In the genomic region with DNA sequence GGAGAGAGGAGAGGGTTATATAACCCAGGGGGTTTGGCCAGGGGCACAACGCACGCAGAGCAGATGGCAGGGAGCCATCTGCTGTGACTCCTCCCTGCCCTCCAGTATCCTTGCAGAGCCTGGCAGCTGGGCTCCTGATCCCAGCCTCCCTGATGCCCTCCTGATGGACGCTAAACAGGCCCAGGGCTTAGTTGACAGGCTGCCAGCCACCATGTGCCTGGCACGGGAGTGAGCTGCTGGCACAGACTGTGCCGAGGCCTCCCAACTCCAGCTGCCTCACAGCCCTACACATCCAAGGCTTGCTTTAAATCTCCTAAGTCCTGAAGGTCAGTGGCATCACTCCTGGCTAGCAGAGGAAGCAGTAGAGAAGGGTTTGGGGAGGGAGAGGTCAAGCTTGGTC, we compare ENCODE assay signal across 8 cellular contexts. TPM values are rescaled to one million over a fixed set of nuclear protein-coding genes. Genes with fewer than 3 reads are reported as not detected.
DNase-seq lines count a peak whose midpoint lies in the region; ATAC-seq, FAIRE-seq and TF ChIP-seq lines count a peak whose summit lies in the region.

No MANE protein-coding gene starts in this region.

- intact Hi-C loops in pancreas (cut with DNase I): no loop called here

- H3K4me2 ChIP-seq in GM23248 (ENCODE audit: unreplicated experiment): peak overlapping the region; percentile 69

- no peaks in the 10 kb centered on the region for H3K9me3 ChIP-seq in GM23248 (ENCODE audit: low read depth)
- H3K9me3 ChIP-seq in RWPE2 (ENCODE audit: severe bottlenecking): no peaks in the 10 kb centered on the region
- no peaks in the 10 kb centered on the region for H3K9me3 ChIP-seq in pancreas

- H3K27me3 ChIP-seq in GM23248 (replicated peaks; ENCODE audit: insufficient read depth) (no peaks in the 10 kb centered on the region), RWPE2 (ENCODE audit: insufficient read depth, poor library complexity, severe bottlenecking) (no peaks in the 10 kb centered on the region), pancreas (no peaks in the 10 kb centered on the region)

- peak; percentile 40 for DNase-seq in GM23248
- DNase-seq in RWPE2 (ENCODE audit: low spot score): peak; percentile 28
- no peak for DNase-seq in fibroblast of the aortic adventitia (ENCODE audit: low read depth)
- DNase-seq in pancreas: peak in 4 of 6 donors; percentile 73 to 90 (median 80)
- no peak for DNase-seq in activated CD4-positive, alpha-beta T cell treated with anti-CD3 and anti-CD28 coated beads, Interleukin-2, amount 50 U/mL, for 1 hour
- DNase-seq in NCI-H187 treated with DMSO at 0.1 percent for 48 hours (lab: John Stamatoyannopoulos, UW): no peak

- no peaks in the 10 kb centered on the region for H4K20me1 ChIP-seq in GM23248 (ENCODE audit: insufficient read depth)

- in situ Hi-C loops in GM23248 (cut with MboI): no loop called here

- no peaks in the 10 kb centered on the region for H3K9me2 ChIP-seq in GM23248 (ENCODE audit: insufficient read depth)

- H3K79me2 ChIP-seq in GM23248 (ENCODE audit: insufficient read depth): peaks cover 22% of the 10 kb centered on the region

- no peak for FAIRE-seq in pancreas (lab: Jason Lieb, UNC)

- H3K4me3 ChIP-seq in GM23248 (peak overlapping the region; percentile 80; the same call in 1 of the 2 replicates), RWPE2 (ENCODE audit: severe bottlenecking) (no peak overlapping the region), fibroblast of the aortic adventitia (ENCODE audit: low read depth, low read length) (peak overlapping the region; percentile 91), pancreas (peak overlapping the region in 2 of 4 donors; percentile 56 to 95)

- WGBS in GM23248 (ENCODE audit: low coverage in 1 of 2, low lambda C conversion rate in 2 of 2, missing lambda C conversion rate in 2 of 2), 2 experiments: 6 to 9% methylated on average over 5 of the region's 5 CpGs
- 6% methylated on average over 5 of the region's 5 CpGs for WGBS in pancreas, 2 donors

- peaks cover 7% of the 10 kb centered on the region; the same call in 1 of the 2 replicates for H3F3A ChIP-seq in GM23248 (ENCODE audit: insufficient read depth)

- no peak for ATAC-seq in RWPE2 (ENCODE audit: low read depth)
- peak in 3 of 4 donors; percentile 17 to 47 (median 18) for ATAC-seq in pancreas
- ATAC-seq in GM18519 (IDR thresholded peaks at IDR 0.05; ENCODE audit: low FRiP score, unreplicated experiment): no peak
- ATAC-seq in HG03469 (IDR thresholded peaks at IDR 0.05; ENCODE audit: unreplicated experiment): no peak

- peak overlapping the region; percentile 61; the same call in 1 of the 2 replicates for H3K27ac ChIP-seq in GM23248
- H3K27ac ChIP-seq in RWPE2 (ENCODE audit: poor library complexity, severe bottlenecking): peak overlapping the region; percentile 49
- peak overlapping the region in 3 of 4 donors; percentile 75 to 95 (median 85) for H3K27ac ChIP-seq in pancreas

- peaks cover 10% of the 10 kb centered on the region; the same call in 1 of the 2 replicates for H3K4me1 ChIP-seq in GM23248 (ENCODE audit: insufficient read depth)
- peaks cover 4% of the 10 kb centered on the region for H3K4me1 ChIP-seq in RWPE2 (ENCODE audit: insufficient read depth, poor library complexity, severe bottlenecking)
- peaks cover 12 to 14% (median 12%) of the 10 kb centered on the region in 3 donors for H3K4me1 ChIP-seq in pancreas

- H2AFZ ChIP-seq in GM23248: no peak overlapping the region

- no peak for TF ChIP-seq CTCF in RWPE2 (IDR thresholded peaks at IDR 0.05; ENCODE audit: poor library complexity, severe bottlenecking)
- TF ChIP-seq CTCF in fibroblast of the aortic adventitia (IDR thresholded peaks at IDR 0.05; ENCODE audit: insufficient read depth, low read length): no peak
- TF ChIP-seq CTCF in pancreas (IDR thresholded peaks at IDR 0.05): no peak

- H3K9ac ChIP-seq in GM23248: peak overlapping the region; percentile 87

- H3K36me3 ChIP-seq in GM23248 (ENCODE audit: low read depth): peaks cover 1% of the 10 kb centered on the region
- peaks cover 39% of the 10 kb centered on the region for H3K36me3 ChIP-seq in RWPE2 (ENCODE audit: low read depth)
- peaks cover 0 to 30% (median 3%) of the 10 kb centered on the region in 3 donors for H3K36me3 ChIP-seq in pancreas

RNA-seq across cellular contexts. Expression of gene SYDE1, which starts 16.7 kb away (rescaled TPM):
- total RNA-seq in GM23248 (2014; rRNA removed; shearing (Covaris generic)): 104 and 113 TPM in 2 replicates
- polyA plus RNA-seq in GM23248 (2016; fragmentation: Nextera tagmentation; extraction: Ambion mirVana): 15.6 and 16.2 TPM in 2 replicates
- 36.2 and 46.9 TPM in 2 replicates for total RNA-seq in fibroblast of the aortic adventitia (ENCODE audit: low replicate concordance)
- total RNA-seq in pancreas: 1 to 10 TPM; 2.5 to 5.2 (median 3.3) TPM
- polyA plus RNA-seq in pancreas: 1 to 10 TPM; 5.8 to 6.1 TPM

RNA-seq across cellular contexts. Expression of gene OR1I1, which starts 41.9 kb away (rescaled TPM):
- not detected in 2 replicates for total RNA-seq in GM23248 (2014; rRNA removed; shearing (Covaris generic))
- not detected in 2 replicates for polyA plus RNA-seq in GM23248 (2016; fragmentation: Nextera tagmentation; extraction: Ambion mirVana)
- not detected in 2 replicates for total RNA-seq in fibroblast of the aortic adventitia (ENCODE audit: low replicate concordance)
- not detected for total RNA-seq in pancreas
- not detected for polyA plus RNA-seq in pancreas

Comparison
In these comparisons a context has a peak if more than half of its experiments do, and no peak if none do; other contexts are left out.
1. DNase-seq: peak in GM23248 (single experiment), RWPE2 (single experiment) and pancreas (4 of 6); none in fibroblast of the aortic adventitia (single experiment), activated CD4-positive, alpha-beta T cell treated with anti-CD3 and anti-CD28 coated beads, Interleukin-2, amount 50 U/mL, for 1 hour (single experiment) and NCI-H187 treated with DMSO at 0.1 percent for 48 hours (single experiment).
2. ATAC-seq: peak in pancreas (3 of 4); none in RWPE2 (single experiment), GM18519 (single experiment) and HG03469 (single experiment).
3. Peak in every context shown above with its lines, with median percentiles within 50 percentile points of each other: H3K27ac ChIP-seq.